Comparison of ENCODE assay signal across 13 cellular contexts in the genomic region with DNA sequence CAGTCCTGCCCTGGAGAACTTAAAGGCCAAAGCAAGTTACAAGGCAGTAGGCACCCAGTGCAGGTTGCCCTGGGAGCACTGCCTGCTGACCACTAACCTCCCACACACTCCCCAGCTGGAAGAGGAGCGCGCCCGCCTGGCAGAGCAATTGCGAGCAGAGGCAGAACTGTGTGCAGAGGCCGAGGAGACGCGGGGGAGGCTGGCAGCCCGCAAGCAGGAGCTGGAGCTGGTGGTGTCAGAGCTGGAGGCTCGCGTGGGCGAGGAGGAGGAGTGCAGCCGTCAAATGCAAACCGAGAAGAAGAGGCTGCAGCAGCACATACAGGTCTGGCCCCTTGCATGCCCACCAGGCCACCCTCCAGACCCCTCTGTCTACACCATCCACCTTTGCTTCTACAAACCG.
"Had no signal": no experiment of that assay in that cellular context is flagged by ENCODE, and none has a peak within 500 bp of the region (broad histone marks: within the 10 kb centered on the region; RNA-seq: fewer than 3 reads in every experiment).

No MANE protein-coding gene starts in this region.

- H3K4me3 ChIP-seq: esophagus muscularis mucosa, hepatocyte, prostate gland, skin epidermis had no signal

- H2AFZ ChIP-seq: hepatocyte had no signal

- H3K27me3 ChIP-seq: hepatocyte had no signal

- H3K79me2 ChIP-seq: hepatocyte had no signal

- DNase-seq: activated CD4-positive, CD25-positive, alpha-beta regulatory T cell treated with anti-CD3 and anti-CD28 coated beads, Interleukin-2, amount 50 U/mL, for 72 hours; activated gamma-delta T cell; activated T-cell treated with anti-CD3 and anti-CD28 coated beads, Interleukin-2, amount 50 U/mL, for 72 hours; effector CD8-positive, alpha-beta T cell; right cardiac atrium; stimulated activated CD4-positive, alpha-beta T cell treated with anti-CD3 and anti-CD28 coated beads, Interleukin-15, amount 100 ng/mL, for 24 hours; stimulated activated CD4-positive, alpha-beta T cell treated with anti-CD3 and anti-CD28 coated beads, Interleukin-2, amount 100 ng/mL, for 48 hours had no signal

- H3K4me1 ChIP-seq: esophagus muscularis mucosa, prostate gland had no signal

- ATAC-seq: activated T-cell treated with anti-CD3 and anti-CD28 coated beads, Interleukin-2, amount 50 U/mL, for 72 hours; left lobe of liver; right cardiac atrium had no signal

- H3K36me3 ChIP-seq: prostate gland had no signal

- H3K9me3 ChIP-seq: esophagus muscularis mucosa, prostate gland had no signal

- H3K27ac ChIP-seq: esophagus muscularis mucosa, hepatocyte, prostate gland, skin epidermis had no signal

- FAIRE-seq: astrocyte had no signal

- H3K4me2 ChIP-seq: hepatocyte had no signal
